ENCODE assay signal across 8 cellular contexts in genomic region chr16:28802235-28803019, GRCh38. TPM values are rescaled to one million over a fixed set of nuclear protein-coding genes. Genes with fewer than 3 reads are reported as not detected.
DNase-seq lines count a peak whose midpoint lies in the region; ATAC-seq and TF ChIP-seq lines count a peak whose summit lies in the region.
"Not testable (repeated sequence)": the region's sequence is repeated elsewhere in the genome, so short reads cannot be mapped to it uniquely, and the experiment has no call there.

No MANE protein-coding gene starts in this region.

- H3K27me3 Mint-ChIP-seq in central memory CD8-positive, alpha-beta T cell, result not testable (repeated sequence)

- not testable (repeated sequence) for H3K36me3 ChIP-seq in IMR-90 (ENCODE audit: control insufficient read depth, insufficient read depth, low read length); upper lobe of left lung

- not testable (repeated sequence) for H3K9ac ChIP-seq in IMR-90 (ENCODE audit: low read depth, low read length)

- TF ChIP-seq RAD21 in IMR-90 (IDR thresholded peaks at IDR 0.05; ENCODE audit: low read length), result peak; percentile 43

- H3K18ac ChIP-seq in IMR-90 (ENCODE audit: low read depth, low read length), result not testable (repeated sequence)

- H4K8ac ChIP-seq in IMR-90 (ENCODE audit: low read depth in 2 of 2, low read length in 2 of 2), result not testable (repeated sequence)

- TF ChIP-seq EP300 in upper lobe of left lung (IDR thresholded peaks at IDR 0.05), result not testable (repeated sequence)

- not testable (repeated sequence) for H2BK5ac ChIP-seq in IMR-90 (ENCODE audit: low read depth, low read length, poor library complexity, severe bottlenecking)

- H3K23ac ChIP-seq in IMR-90 (ENCODE audit: low read depth, low read length), result not testable (repeated sequence)

- CTCF ChIA-PET in IMR-90 (lab: Yijun Ruan, JAX), result not testable (repeated sequence)

- not testable (repeated sequence) for H3K27ac Mint-ChIP-seq in central memory CD8-positive, alpha-beta T cell (ENCODE audit: low read depth)

- POLR2A ChIA-PET in IMR-90 (lab: Charles Lee; ENCODE audit: unreplicated experiment), result not testable (repeated sequence)

- not testable (repeated sequence) for H4K5ac ChIP-seq in IMR-90 (ENCODE audit: low read depth, low read length)

- WGBS in IMR-90 (ENCODE audit: extremely low coverage in 2 of 2, insufficient read length in 1 of 2), 2 experiments, result no CpG with 5 or more reads among the region's 13 CpGs
- 59 to 77% methylated on average over 3 to 5 of the region's 13 CpGs for WGBS in upper lobe of left lung, 2 donors

- H2BK15ac ChIP-seq in IMR-90 (ENCODE audit: low read depth, low read length), result not testable (repeated sequence)

- dilution Hi-C loops in IMR-90 (cut with HindIII; ENCODE audit: low sequenced_read_pairs, unreplicated experiment), result not testable (repeated sequence)

- H2AFZ ChIP-seq in IMR-90 (replicated peaks; ENCODE audit: low read length, poor library complexity), result not testable (repeated sequence)

- DNase-seq in IMR-90 (peak; percentile 64), SIG-M5 treated with dmso at 0.1 percent for 504 hours (lab: John Stamatoyannopoulos, UW; ENCODE audit: unreplicated experiment) (peak; percentile 40), left colon (peak in 1 of 2 donors; percentile 35), smooth muscle cell of the brain vasculature (ENCODE audit: low read depth, low spot score) (peak; percentile 61), upper lobe of left lung (peak in 1 of 2 donors; percentile 65)
- DNase-seq in activated CD8-positive, alpha-beta memory T cell treated with anti-CD3 and anti-CD28 coated beads, Interleukin-2, amount 50 U/mL, for 1 hour (ENCODE audit: extremely low read depth), result peak; percentile 58
- peak; percentile 44 to 45 for DNase-seq in central memory CD8-positive, alpha-beta T cell (ENCODE audit: low spot score in 2 of 2)

- H3K9me1 ChIP-seq in IMR-90 (ENCODE audit: insufficient read depth, low read length), result not testable (repeated sequence)

- H3K79me1 ChIP-seq in IMR-90 (ENCODE audit: low read depth in 1 of 2, low read length in 2 of 2), result not testable (repeated sequence)

- not testable (repeated sequence) for H3K4ac ChIP-seq in IMR-90 (ENCODE audit: low read depth, low read length)

- H3K4me2 ChIP-seq in IMR-90 (ENCODE audit: low read depth, low read length), result not testable (repeated sequence)

- H3K4me1 ChIP-seq in IMR-90 (ENCODE audit: control insufficient read depth, insufficient read depth, low read length); upper lobe of left lung: not testable (repeated sequence)

- not testable (repeated sequence) for H3K27ac ChIP-seq in IMR-90 (ENCODE audit: insufficient read depth, low read length); upper lobe of left lung

- TF ChIP-seq CTCF in IMR-90 (conservative IDR thresholded peaks at IDR 0.05; ENCODE audit: low read depth, low read length) (peak; percentile 43), upper lobe of left lung (IDR thresholded peaks at IDR 0.05) (peak in 2 of 6 experiments; percentile 15 to 33)

- not testable (repeated sequence) for H3K27me3 ChIP-seq in IMR-90 (ENCODE audit: control insufficient read depth, insufficient read depth, low read length); upper lobe of left lung

- not testable (repeated sequence) for H4K91ac ChIP-seq in IMR-90 (ENCODE audit: insufficient read depth, low read depth, low read length)

- H3K9me3 Mint-ChIP-seq in central memory CD8-positive, alpha-beta T cell, result not testable (repeated sequence)

- H3K4me3 ChIP-seq in IMR-90 (ENCODE audit: insufficient read depth, low read depth, low read length), result not testable (repeated sequence)
- peak overlapping the region in 2 of 4 donors; percentile 26 to 32 for H3K4me3 ChIP-seq in upper lobe of left lung

- not testable (repeated sequence) for BruUV-seq in IMR-90 (replicated peaks; lab: Mats Ljungman, UMichigan)

- ATAC-seq in GM18868 (IDR thresholded peaks at IDR 0.05; ENCODE audit: unreplicated experiment), result peak; percentile 60
- peak; percentile 93 for ATAC-seq in IMR-90 (ENCODE audit: low read depth)
- peak; percentile 78 for ATAC-seq in central memory CD8-positive, alpha-beta T cell (replicated peaks; ENCODE audit: extremely low read depth, poor library complexity, severe bottlenecking)
- peak; percentile 92 for ATAC-seq in left colon
- peak; percentile 94 to 97 for ATAC-seq in upper lobe of left lung (ENCODE audit: low FRiP score in 2 of 2)

- H3K4me1 Mint-ChIP-seq in central memory CD8-positive, alpha-beta T cell, result not testable (repeated sequence)

- not testable (repeated sequence) for H2AK5ac ChIP-seq in IMR-90 (ENCODE audit: low read depth, low read length)

- not testable (repeated sequence) for H3K9me3 ChIP-seq in IMR-90 (ENCODE audit: control insufficient read depth, insufficient read depth, low read length); upper lobe of left lung

- not testable (repeated sequence) for H3K56ac ChIP-seq in IMR-90 (ENCODE audit: extremely low read depth, insufficient read depth, low read length)

- H3K36me3 Mint-ChIP-seq in central memory CD8-positive, alpha-beta T cell (ENCODE audit: insufficient read depth), result not testable (repeated sequence)

- not testable (repeated sequence) for H2BK120ac ChIP-seq in IMR-90 (ENCODE audit: low read depth, low read length)

- not testable (repeated sequence) for H3K14ac ChIP-seq in IMR-90 (replicated peaks; ENCODE audit: low read depth, low read length)

- not testable (repeated sequence) for H2BK20ac ChIP-seq in IMR-90 (ENCODE audit: low read depth, low read length)

- intact Hi-C loops in IMR-90 (cut with micrococcal nuclease); left colon (cut with DNase I, micrococcal nuclease): not testable (repeated sequence)

- H2AK9ac ChIP-seq in IMR-90 (replicated peaks; ENCODE audit: low read depth, low read length, poor library complexity), result not testable (repeated sequence)

- not testable (repeated sequence) for H4K20me1 ChIP-seq in IMR-90 (ENCODE audit: insufficient read depth, low read length)

- in situ Hi-C loops in IMR-90 (cut with MboI; ENCODE audit: low sequenced_read_pairs), result not testable (repeated sequence)

- H3K4me3 Mint-ChIP-seq in central memory CD8-positive, alpha-beta T cell, result peak overlapping the region; percentile 40

- not testable (repeated sequence) for TF ChIP-seq POLR2A in IMR-90 (IDR thresholded peaks at IDR 0.05; ENCODE audit: low read depth, low read length); upper lobe of left lung (IDR thresholded peaks at IDR 0.05)

RNA-seq across cellular contexts. Expression of gene ATXN2L, which starts 20.4 kb away (rescaled TPM):
- total RNA-seq in IMR-90 (2012; rRNA removed) (10.3 and 12.9 TPM in 2 replicates), left colon (10 to 100 TPM; 86.6 to 98.5 TPM), upper lobe of left lung (100 to 1,000 TPM in 4 of 6 donors, 10 to 100 TPM in 2; 90.9 to 291 (median 128) TPM)
- polyA plus RNA-seq in IMR-90 (2012; rRNA removed), result 50.2 and 58.8 TPM in 2 replicates
- 38.2 and 65.5 TPM in 2 replicates for polyA plus RNA-seq in IMR-90 (2012; cell fraction: cytosol; rRNA removed)
- polyA plus RNA-seq in IMR-90 (2012; cell fraction: nucleus; rRNA removed; ENCODE audit: low replicate concordance), result 162 and 355 TPM in 2 replicates

RNA-seq across cellular contexts. Expression of gene TUFM, which starts 43.7 kb away (rescaled TPM):
- 80.3 and 88.0 TPM in 2 replicates for total RNA-seq in IMR-90 (2012; rRNA removed)
- 126 and 131 TPM in 2 replicates for polyA plus RNA-seq in IMR-90 (2012; rRNA removed)
- 136 and 158 TPM in 2 replicates for polyA plus RNA-seq in IMR-90 (2012; cell fraction: cytosol; rRNA removed)
- 224 and 380 TPM in 2 replicates for polyA plus RNA-seq in IMR-90 (2012; cell fraction: nucleus; rRNA removed; ENCODE audit: low replicate concordance)
- total RNA-seq in left colon, result 100 to 1,000 TPM; 221 to 301 TPM
- total RNA-seq in upper lobe of left lung, result 100 to 1,000 TPM in 4 of 6 donors, 10 to 100 TPM in 2; 87.7 to 143 (median 118) TPM

RNA-seq across cellular contexts. Expression of gene NPIPB9, which starts 50.8 kb away (rescaled TPM):
- total RNA-seq in IMR-90 (2012; rRNA removed) (0.56 TPM in 1 of 2 replicates, not detected in the other), left colon (1 to 10 TPM; 3.0 to 4.0 TPM), upper lobe of left lung (10 to 100 TPM in 2 of 6 donors, 1 to 10 TPM in 3, not detected in 1; 1.1 to 15.7 (median 4.7) TPM)
- 0.11 and 0.15 TPM in 2 replicates for polyA plus RNA-seq in IMR-90 (2012; rRNA removed)
- 0.02 TPM in 1 of 2 replicates, not detected in the other for polyA plus RNA-seq in IMR-90 (2012; cell fraction: cytosol; rRNA removed)
- polyA plus RNA-seq in IMR-90 (2012; cell fraction: nucleus; rRNA removed; ENCODE audit: low replicate concordance), result 0.24 and 1.2 TPM in 2 replicates
